ENCODE assay signal across 1 cellular context in the genomic region with DNA sequence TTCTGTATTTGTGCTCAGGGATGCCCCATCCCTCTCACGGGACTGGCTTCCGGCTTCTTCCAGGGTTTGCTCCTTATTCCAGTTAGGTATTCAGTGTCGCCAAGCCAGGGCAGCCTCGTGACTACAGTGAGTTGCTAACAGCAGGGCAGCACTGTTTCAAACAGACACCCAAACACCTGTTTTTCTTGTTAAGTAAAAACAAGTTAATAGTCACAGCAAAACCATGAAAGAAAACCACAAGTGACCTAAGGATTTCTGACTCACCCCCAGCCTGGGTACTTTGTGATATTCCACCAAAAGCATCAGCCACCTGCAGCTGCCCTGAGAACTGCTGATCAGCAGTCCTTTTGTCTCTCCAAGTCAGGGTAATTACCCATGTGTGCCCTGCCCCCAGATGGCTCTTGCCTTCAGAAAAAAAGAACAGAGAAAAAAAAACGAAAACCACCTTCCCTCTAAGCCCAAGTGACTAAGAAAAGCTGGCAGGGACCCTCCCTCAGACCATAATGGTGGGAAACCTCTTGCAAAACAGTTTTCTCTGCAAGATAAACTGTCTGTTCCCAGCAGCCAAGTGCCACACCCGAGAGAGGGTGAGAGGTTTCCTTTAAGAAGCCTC.
A peak's percentile ranks its signal among the peaks of the same experiment; 100 is the strongest.
TF ChIP-seq lines count a peak whose summit lies in the region.

No MANE protein-coding gene starts in this region.

TF ChIP-seq in GM12878, 131 proteins besides CTCF, POLR2A, EP300 and RAD21 (continued from another document):
- TF ChIP-seq, protein P1, sequence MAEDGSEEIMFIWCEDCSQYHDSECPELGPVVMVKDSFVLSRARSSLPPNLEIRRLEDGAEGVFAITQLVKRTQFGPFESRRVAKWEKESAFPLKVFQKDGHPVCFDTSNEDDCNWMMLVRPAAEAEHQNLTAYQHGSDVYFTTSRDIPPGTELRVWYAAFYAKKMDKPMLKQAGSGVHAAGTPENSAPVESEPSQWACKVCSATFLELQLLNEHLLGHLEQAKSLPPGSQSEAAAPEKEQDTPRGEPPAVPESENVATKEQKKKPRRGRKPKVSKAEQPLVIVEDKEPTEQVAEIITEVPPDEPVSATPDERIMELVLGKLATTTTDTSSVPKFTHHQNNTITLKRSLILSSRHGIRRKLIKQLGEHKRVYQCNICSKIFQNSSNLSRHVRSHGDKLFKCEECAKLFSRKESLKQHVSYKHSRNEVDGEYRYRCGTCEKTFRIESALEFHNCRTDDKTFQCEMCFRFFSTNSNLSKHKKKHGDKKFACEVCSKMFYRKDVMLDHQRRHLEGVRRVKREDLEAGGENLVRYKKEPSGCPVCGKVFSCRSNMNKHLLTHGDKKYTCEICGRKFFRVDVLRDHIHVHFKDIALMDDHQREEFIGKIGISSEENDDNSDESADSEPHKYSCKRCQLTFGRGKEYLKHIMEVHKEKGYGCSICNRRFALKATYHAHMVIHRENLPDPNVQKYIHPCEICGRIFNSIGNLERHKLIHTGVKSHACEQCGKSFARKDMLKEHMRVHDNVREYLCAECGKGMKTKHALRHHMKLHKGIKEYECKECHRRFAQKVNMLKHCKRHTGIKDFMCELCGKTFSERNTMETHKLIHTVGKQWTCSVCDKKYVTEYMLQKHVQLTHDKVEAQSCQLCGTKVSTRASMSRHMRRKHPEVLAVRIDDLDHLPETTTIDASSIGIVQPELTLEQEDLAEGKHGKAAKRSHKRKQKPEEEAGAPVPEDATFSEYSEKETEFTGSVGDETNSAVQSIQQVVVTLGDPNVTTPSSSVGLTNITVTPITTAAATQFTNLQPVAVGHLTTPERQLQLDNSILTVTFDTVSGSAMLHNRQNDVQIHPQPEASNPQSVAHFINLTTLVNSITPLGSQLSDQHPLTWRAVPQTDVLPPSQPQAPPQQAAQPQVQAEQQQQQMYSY (CRISPR knock-in tag; IDR thresholded peaks at IDR 0.05) = no peak
- TF ChIP-seq ZNF207 (IDR thresholded peaks at IDR 0.05; ENCODE audit: borderline replicate concordance) = no peak
- TF ChIP-seq ZNF24 (IDR thresholded peaks at IDR 0.05) = no peak
- TF ChIP-seq TCF7 (IDR thresholded peaks at IDR 0.05; ENCODE audit: borderline replicate concordance) = no peak
- 0 out of 2 replicates have a peak, but pooled peaks have one; percentile 43 for TF ChIP-seq MYB (IDR thresholded peaks at IDR 0.05; ENCODE audit: borderline replicate concordance, low read depth, low read length)
- no peak for TF ChIP-seq PAX8 (IDR thresholded peaks at IDR 0.05)
- TF ChIP-seq, protein P2, sequence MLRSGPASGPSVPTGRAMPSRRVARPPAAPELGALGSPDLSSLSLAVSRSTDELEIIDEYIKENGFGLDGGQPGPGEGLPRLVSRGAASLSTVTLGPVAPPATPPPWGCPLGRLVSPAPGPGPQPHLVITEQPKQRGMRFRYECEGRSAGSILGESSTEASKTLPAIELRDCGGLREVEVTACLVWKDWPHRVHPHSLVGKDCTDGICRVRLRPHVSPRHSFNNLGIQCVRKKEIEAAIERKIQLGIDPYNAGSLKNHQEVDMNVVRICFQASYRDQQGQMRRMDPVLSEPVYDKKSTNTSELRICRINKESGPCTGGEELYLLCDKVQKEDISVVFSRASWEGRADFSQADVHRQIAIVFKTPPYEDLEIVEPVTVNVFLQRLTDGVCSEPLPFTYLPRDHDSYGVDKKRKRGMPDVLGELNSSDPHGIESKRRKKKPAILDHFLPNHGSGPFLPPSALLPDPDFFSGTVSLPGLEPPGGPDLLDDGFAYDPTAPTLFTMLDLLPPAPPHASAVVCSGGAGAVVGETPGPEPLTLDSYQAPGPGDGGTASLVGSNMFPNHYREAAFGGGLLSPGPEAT (IDR thresholded peaks at IDR 0.05; ENCODE audit: low read depth) = peak; percentile 70
- TF ChIP-seq NFYA (IDR thresholded peaks at IDR 0.05; ENCODE audit: borderline replicate concordance, low read depth, low read length) = no peak
- no peak for TF ChIP-seq ZSCAN29 (IDR thresholded peaks at IDR 0.05)
- peak; percentile 57; the same call in 1 of the 2 replicates for TF ChIP-seq TBL1XR1 (IDR thresholded peaks at IDR 0.05; ENCODE audit: low read depth, low read length)
- no peak for TF ChIP-seq TAF1 (IDR thresholded peaks at IDR 0.05; ENCODE audit: borderline replicate concordance, low read depth, low read length)
- TF ChIP-seq WRNIP1 (IDR thresholded peaks at IDR 0.05; ENCODE audit: borderline replicate concordance, low read depth, low read length) = no peak
- TF ChIP-seq CEBPB (IDR thresholded peaks at IDR 0.05; ENCODE audit: borderline replicate concordance in 1 of 2, low read depth in 2 of 2, low read length in 2 of 2) = no peak
- no peak for TF ChIP-seq RELA (IDR thresholded peaks at IDR 0.05; ENCODE audit: borderline replicate concordance, partially characterized antibody)
